In genomic region chr1:183237046-183237445, GRCh38 we compare ENCODE assay signal across 1 cellular context.
TF ChIP-seq lines count a peak whose summit lies in the region.

No MANE protein-coding gene starts in this region.

TF ChIP-seq in IMR-90, 13 proteins besides CTCF, POLR2A, EP300 and RAD21:
- TF ChIP-seq FOS (IDR thresholded peaks at IDR 0.05; ENCODE audit: low read depth, low read length), result no peak
- TF ChIP-seq RFX5 (IDR thresholded peaks at IDR 0.05; ENCODE audit: low read depth, low read length), result no peak
- TF ChIP-seq CHD1 (IDR thresholded peaks at IDR 0.05; ENCODE audit: low read depth, low read length), result no peak
- TF ChIP-seq, protein P1, sequence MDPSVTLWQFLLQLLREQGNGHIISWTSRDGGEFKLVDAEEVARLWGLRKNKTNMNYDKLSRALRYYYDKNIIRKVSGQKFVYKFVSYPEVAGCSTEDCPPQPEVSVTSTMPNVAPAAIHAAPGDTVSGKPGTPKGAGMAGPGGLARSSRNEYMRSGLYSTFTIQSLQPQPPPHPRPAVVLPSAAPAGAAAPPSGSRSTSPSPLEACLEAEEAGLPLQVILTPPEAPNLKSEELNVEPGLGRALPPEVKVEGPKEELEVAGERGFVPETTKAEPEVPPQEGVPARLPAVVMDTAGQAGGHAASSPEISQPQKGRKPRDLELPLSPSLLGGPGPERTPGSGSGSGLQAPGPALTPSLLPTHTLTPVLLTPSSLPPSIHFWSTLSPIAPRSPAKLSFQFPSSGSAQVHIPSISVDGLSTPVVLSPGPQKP (IDR thresholded peaks at IDR 0.05; ENCODE audit: borderline replicate concordance, low read depth, low read length), result no peak
- TF ChIP-seq BHLHE40 (IDR thresholded peaks at IDR 0.05; ENCODE audit: low read depth, low read length), result no peak
- no peak for TF ChIP-seq CEBPB (IDR thresholded peaks at IDR 0.05; ENCODE audit: low read depth, low read length)
- TF ChIP-seq RCOR1 (IDR thresholded peaks at IDR 0.05; ENCODE audit: insufficient replicate concordance, low read length), result no peak
- TF ChIP-seq SMC3 (IDR thresholded peaks at IDR 0.05; ENCODE audit: low read depth, low read length), result no peak
- TF ChIP-seq MAFK (IDR thresholded peaks at IDR 0.05; ENCODE audit: low read depth, low read length), result no peak
- no peak for TF ChIP-seq MXI1 (IDR thresholded peaks at IDR 0.05; ENCODE audit: borderline replicate concordance, low read depth, low read length)
- no peak for TF ChIP-seq MAZ (IDR thresholded peaks at IDR 0.05; ENCODE audit: borderline replicate concordance, low read depth, low read length)
- TF ChIP-seq USF2 (IDR thresholded peaks at IDR 0.05; ENCODE audit: low read depth, low read length), result no peak
- no peak for TF ChIP-seq NFE2L2 (IDR thresholded peaks at IDR 0.05; ENCODE audit: low read depth, low read length)
